In genomic region chr6:113959235-113959634, GRCh38 we compare ENCODE assay signal across 17 cellular contexts. TPM values are rescaled to one million over a fixed set of nuclear protein-coding genes. Genes with fewer than 3 reads are reported as not detected.
DNase-seq lines count a peak whose midpoint lies in the region; ATAC-seq, FAIRE-seq and TF ChIP-seq lines count a peak whose summit lies in the region.
"Had no signal": no experiment of that assay in that cellular context is flagged by ENCODE, and none has a peak within 500 bp of the region (broad histone marks: within the 10 kb centered on the region; RNA-seq: fewer than 3 reads in every experiment).

No MANE protein-coding gene starts in this region.

- CTCF ChIA-PET in MCF 10A (lab: Yijun Ruan, JAX): no interaction called here
- CTCF ChIA-PET in K562 (lab: Yijun Ruan, JAX; ENCODE audit: low intra/inter-chr PET ratio): no interaction called here

- no peaks in the 10 kb centered on the region for H3K36me3 ChIP-seq in breast epithelium
- H3K36me3 ChIP-seq in K562 (ENCODE audit: control insufficient read depth, insufficient read depth, low read length): peaks cover 53% of the 10 kb centered on the region

- ATAC-seq in K562 (peak; percentile 66), GM18909 (IDR thresholded peaks at IDR 0.05; ENCODE audit: poor library complexity, unreplicated experiment) (no peak)
- ATAC-seq: HCT116 had no signal

- in situ Hi-C loops in K562 (cut with MboI): no loop called here

- peaks cover 90% of the 10 kb centered on the region for H3K79me2 ChIP-seq in K562 (ENCODE audit: control insufficient read depth, insufficient read depth, low read length)

- POLR2A ChIA-PET in MCF 10A (lab: Yijun Ruan, JAX): no interaction called here
- POLR2A ChIA-PET in K562 (lab: Yijun Ruan, JAX): interaction anchor here (1.4 to 1.8 kb wide), 2 partner anchors 9 kb away, joined by 4 to 14 read pairs; no protein-coding TSS in a partner anchor

- no peaks in the 10 kb centered on the region for H3K27me3 ChIP-seq in breast epithelium
- H3K27me3 ChIP-seq in K562 (ENCODE audit: control insufficient read depth in 2 of 2, insufficient read depth in 2 of 2, low read length in 2 of 2): no peaks in the 10 kb centered on the region
- H3K27me3 ChIP-seq: BLaER1 had no signal

- H3K9me3 ChIP-seq in breast epithelium: no peaks in the 10 kb centered on the region
- H3K9me3 ChIP-seq in K562 (replicated peaks; ENCODE audit: control insufficient read depth, insufficient read depth, low read depth, low read length): no peaks in the 10 kb centered on the region

- H3K4me1 ChIP-seq in breast epithelium: no peaks in the 10 kb centered on the region
- H3K4me1 ChIP-seq in K562 (replicated peaks in 1 of 2; ENCODE audit: control insufficient read depth in 2 of 2, insufficient read depth in 2 of 2, low read length in 2 of 2): no peaks in the 10 kb centered on the region; a peak in 1 of 5 replicates
- H3K4me1 ChIP-seq: BLaER1 had no signal

- FAIRE-seq in K562 (lab: Jason Lieb, UNC): no peak
- FAIRE-seq: GM19239 had no signal

- H2AFZ ChIP-seq in K562 (ENCODE audit: low read depth, low read length): no peak overlapping the region

- H3K4me3 ChIP-seq in breast epithelium (no peak overlapping the region), K562 (no peak overlapping the region)
- H3K4me3 ChIP-seq: BLaER1 had no signal

- H4K20me1 ChIP-seq in K562 (replicated peaks; ENCODE audit: control insufficient read depth, insufficient read depth, low read length): no peaks in the 10 kb centered on the region

- no peak overlapping the region for H3K9ac ChIP-seq in K562 (ENCODE audit: insufficient read depth in 1 of 2, low read depth in 2 of 2, low read length in 2 of 2)
- H3K9ac ChIP-seq: BLaER1 had no signal

- intact Hi-C loops in MCF 10A (cut with micrococcal nuclease) (no loop called here), breast epithelium (cut with DNase I; ENCODE audit: low total_unique reads) (no loop called here), K562 (cut with micrococcal nuclease) (no loop called here)
- intact Hi-C loops in activated T-helper 1 cell treated with anti-CD3 and anti-CD28 coated beads, Interleukin-12 subunit alpha, Interleukin-12 subunit beta, Interleukin-2, Interleukin-4 antibody, amounts not matched to agents 30 ng/mL and 10 ng/mL and 1 ng/mL, durations not matched to agents 14 hours and 24 hours and 36 hours (cut with micrococcal nuclease): no loop called here

- no peak overlapping the region for H3K4me2 ChIP-seq in K562 (ENCODE audit: insufficient read depth, low read length)
- H3K4me2 ChIP-seq: BLaER1 had no signal

- no peak overlapping the region for H3K27ac Mint-ChIP-seq in MCF 10A (ENCODE audit: low read depth, unreplicated experiment)
- H3K27ac Mint-ChIP-seq in nephron: peak overlapping the region; percentile 2 to 6 (median 5)
- no peak overlapping the region for H3K27ac Mint-ChIP-seq in activated T-helper 1 cell treated with anti-CD3 and anti-CD28 coated beads, Interleukin-12 subunit alpha, Interleukin-12 subunit beta, Interleukin-2, Interleukin-4 antibody, amounts not matched to agents 30 ng/mL and 10 ng/mL and 1 ng/mL, durations not matched to agents 14 hours and 24 hours and 36 hours
- H3K27ac Mint-ChIP-seq: CD14-positive monocyte had no signal

- no peaks in the 10 kb centered on the region for H3K9me3 Mint-ChIP-seq in MCF 10A (ENCODE audit: unreplicated experiment)
- H3K9me3 Mint-ChIP-seq in nephron: no peaks in the 10 kb centered on the region
- no peaks in the 10 kb centered on the region for H3K9me3 Mint-ChIP-seq in activated T-helper 1 cell treated with anti-CD3 and anti-CD28 coated beads, Interleukin-12 subunit alpha, Interleukin-12 subunit beta, Interleukin-2, Interleukin-4 antibody, amounts not matched to agents 30 ng/mL and 10 ng/mL and 1 ng/mL, durations not matched to agents 14 hours and 24 hours and 36 hours
- H3K9me3 Mint-ChIP-seq: CD14-positive monocyte; CD4-positive, alpha-beta memory T cell had no signal

- no peak for TF ChIP-seq EP300 in K562 (IDR thresholded peaks at IDR 0.05; ENCODE audit: low read length)

- H3K27me3 Mint-ChIP-seq in MCF 10A (ENCODE audit: insufficient read depth, unreplicated experiment) (no peaks in the 10 kb centered on the region), nephron (ENCODE audit: low read depth) (no peaks in the 10 kb centered on the region)
- H3K27me3 Mint-ChIP-seq in activated T-helper 1 cell treated with anti-CD3 and anti-CD28 coated beads, Interleukin-12 subunit alpha, Interleukin-12 subunit beta, Interleukin-2, Interleukin-4 antibody, amounts not matched to agents 30 ng/mL and 10 ng/mL and 1 ng/mL, durations not matched to agents 14 hours and 24 hours and 36 hours (ENCODE audit: insufficient read depth): no peaks in the 10 kb centered on the region
- H3K27me3 Mint-ChIP-seq: CD4-positive, alpha-beta memory T cell had no signal

- H3K9me1 ChIP-seq in K562 (ENCODE audit: control insufficient read depth, insufficient read depth, low read length): no peaks in the 10 kb centered on the region

- TSS peak; percentile 19 for BruUV-seq in MCF 10A (replicated peaks; lab: Mats Ljungman, UMichigan)
- BruUV-seq in K562 (replicated peaks; lab: Mats Ljungman, UMichigan): no TSS peak

- peaks cover 22% of the 10 kb centered on the region for H3K4me1 Mint-ChIP-seq in MCF 10A (ENCODE audit: insufficient read depth, unreplicated experiment)
- H3K4me1 Mint-ChIP-seq in nephron: peaks cover 37% of the 10 kb centered on the region
- H3K4me1 Mint-ChIP-seq in activated T-helper 1 cell treated with anti-CD3 and anti-CD28 coated beads, Interleukin-12 subunit alpha, Interleukin-12 subunit beta, Interleukin-2, Interleukin-4 antibody, amounts not matched to agents 30 ng/mL and 10 ng/mL and 1 ng/mL, durations not matched to agents 14 hours and 24 hours and 36 hours (ENCODE audit: low read depth): peaks cover 12% of the 10 kb centered on the region

- 25% methylated on average over 1 of the region's 1 CpG for WGBS in K562 (ENCODE audit: insufficient coverage, low coverage, missing lambda C conversion rate)

- H3K4me3 Mint-ChIP-seq in MCF 10A (ENCODE audit: unreplicated experiment): no peak overlapping the region
- H3K4me3 Mint-ChIP-seq in nephron: no peak overlapping the region
- H3K4me3 Mint-ChIP-seq in activated T-helper 1 cell treated with anti-CD3 and anti-CD28 coated beads, Interleukin-12 subunit alpha, Interleukin-12 subunit beta, Interleukin-2, Interleukin-4 antibody, amounts not matched to agents 30 ng/mL and 10 ng/mL and 1 ng/mL, durations not matched to agents 14 hours and 24 hours and 36 hours: no peak overlapping the region
- H3K4me3 Mint-ChIP-seq: CD14-positive monocyte; CD4-positive, alpha-beta memory T cell had no signal

- TF ChIP-seq POLR2A in breast epithelium (IDR thresholded peaks at IDR 0.05): no peak
- TF ChIP-seq POLR2A in K562 (conservative IDR thresholded peaks at IDR 0.05): no peak

- no peak overlapping the region for H3K27ac ChIP-seq in breast epithelium
- H3K27ac ChIP-seq in K562 (ENCODE audit: extremely low read depth, low read depth, low read length): no peak overlapping the region
- H3K27ac ChIP-seq: BLaER1 had no signal

- TF ChIP-seq RAD21 in K562 (CRISPR knock-in tag; conservative IDR thresholded peaks at IDR 0.05 in 1 of 2, IDR thresholded peaks at IDR 0.05 in 1 of 2): no peak

- DNase-seq in MCF 10A (ENCODE audit: unreplicated experiment) (no peak), breast epithelium (ENCODE audit: low spot score in 2 of 2) (no peak), K562 (ENCODE audit: extremely low read depth in 1 of 4, low spot score in 3 of 4) (no peak)
- no peak for DNase-seq in activated T-helper 1 cell treated with anti-CD3 and anti-CD28 coated beads, Interleukin-12 subunit alpha, Interleukin-12 subunit beta, Interleukin-2, Interleukin-4 antibody, amounts not matched to agents 30 ng/mL and 10 ng/mL and 1 ng/mL, durations not matched to agents 14 hours and 24 hours and 36 hours (ENCODE audit: low spot score)
- no peak for DNase-seq in activated CD4-positive, alpha-beta T cell treated with anti-CD3 and anti-CD28 coated beads for 4 hours
- DNase-seq: 8988T; CD4-positive, alpha-beta memory T cell; DMS79 treated with DMSO at 0.1 percent for 48 hours; GF-D8; GOT3; H7 had no signal

- H3K36me3 Mint-ChIP-seq in MCF 10A (ENCODE audit: insufficient read depth, unreplicated experiment) (peaks cover 32% of the 10 kb centered on the region), nephron (ENCODE audit: low read depth) (peaks cover 54% of the 10 kb centered on the region)
- H3K36me3 Mint-ChIP-seq in activated T-helper 1 cell treated with anti-CD3 and anti-CD28 coated beads, Interleukin-12 subunit alpha, Interleukin-12 subunit beta, Interleukin-2, Interleukin-4 antibody, amounts not matched to agents 30 ng/mL and 10 ng/mL and 1 ng/mL, durations not matched to agents 14 hours and 24 hours and 36 hours (ENCODE audit: low read depth): peaks cover 25% of the 10 kb centered on the region

- TF ChIP-seq CTCF in MCF 10A (IDR thresholded peaks at IDR 0.05; ENCODE audit: unreplicated experiment) (no peak), breast epithelium (IDR thresholded peaks at IDR 0.05) (no peak), K562 (IDR thresholded peaks at IDR 0.05 in 2 of 3, conservative IDR thresholded peaks at IDR 0.05 in 1 of 3; ENCODE audit: insufficient read depth in 2 of 3, low read depth in 1 of 3, low read length in 3 of 3) (no peak), nephron (IDR thresholded peaks at IDR 0.05; ENCODE audit: unreplicated experiment in 3 of 3) (no peak)

RNA-seq across cellular contexts. Expression of gene HDAC2, which starts 11.7 kb away (rescaled TPM):
- 105 and 118 TPM in 2 replicates for total RNA-seq in MCF 10A (2022)
- 10 to 100 TPM; 37.9 to 66.5 (median 63.5) TPM for total RNA-seq in breast epithelium
- 38.7 and 143 TPM in 2 replicates for total RNA-seq in K562 (2011; cell fraction: chromatin; rRNA removed; ENCODE audit: low replicate concordance)
- 19.2 and 24.3 TPM in 2 replicates for total RNA-seq in K562 (2011; cell fraction: nucleolus; rRNA removed)
- 54.0 and 89.6 TPM in 2 replicates for total RNA-seq in K562 (2011; cell fraction: nucleoplasm; rRNA removed)
- total RNA-seq in K562 (2014; rRNA removed): 75.5 and 85.0 TPM in 2 replicates
- 151 and 174 TPM in 2 replicates for total RNA-seq in K562 (2014; rRNA removed; fragmentation: Illumina TruSeq; extraction: Trizol)
- 133 and 134 TPM in 2 replicates for total RNA-seq in K562 (2015; rRNA removed; fragmentation: Illumina TruSeq; extraction: Trizol)
- 154 and 161 TPM in 2 replicates for total RNA-seq in K562 (2021)
- polyA plus RNA-seq in K562 (2011; rRNA removed): 187 and 277 TPM in 2 replicates
- 81.2 and 155 TPM in 2 replicates for polyA plus RNA-seq in K562 (2011; cell fraction: cytosol; rRNA removed)
- 38.4 and 56.3 TPM in 2 replicates for polyA plus RNA-seq in K562 (2011; cell fraction: nucleus; rRNA removed)
- polyA plus RNA-seq in K562 (2012): 140 and 196 TPM in 2 replicates
- 185 and 186 TPM in 2 replicates for polyA plus RNA-seq in K562 (2014; fragmentation: Illumina TruSeq; extraction: Trizol)
- 10 to 100 TPM; 67.0 to 80.7 TPM for polyA plus RNA-seq in K562 (2014; fragmentation: Nextera tagmentation; extraction: Ambion mirVana)
- 191 and 209 TPM in 2 replicates for polyA plus RNA-seq in K562 (2014; rRNA removed)
- polyA minus RNA-seq in K562 (2011; rRNA and poly(A)+ RNA removed): 465 and 492 TPM in 2 replicates
- 105 and 107 TPM in 2 replicates for polyA minus RNA-seq in K562 (2011; cell fraction: cytosol; rRNA and poly(A)+ RNA removed)
- polyA minus RNA-seq in K562 (2011; cell fraction: nucleus; rRNA and poly(A)+ RNA removed): 37.4 and 54.4 TPM in 2 replicates
- total RNA-seq in activated T-helper 1 cell treated with anti-CD3 and anti-CD28 coated beads, Interleukin-12 subunit alpha, Interleukin-12 subunit beta, Interleukin-2, Interleukin-4 antibody, amounts not matched to agents 30 ng/mL and 10 ng/mL and 1 ng/mL, durations not matched to agents 14 hours and 24 hours and 36 hours: 125 and 128 TPM in 2 replicates

Comparison
In these comparisons a context has a peak if more than half of its experiments do, and no peak if none do; other contexts are left out.
1. H3K27ac Mint-ChIP-seq: peak in nephron (3 of 3); none in MCF 10A (single experiment) and activated T-helper 1 cell treated with anti-CD3 and anti-CD28 coated beads, Interleukin-12 subunit alpha, Interleukin-12 subunit beta, Interleukin-2, Interleukin-4 antibody, amounts not matched to agents 30 ng/mL and 10 ng/mL and 1 ng/mL, durations not matched to agents 14 hours and 24 hours and 36 hours (single experiment).